9 cellular contexts compared by ENCODE assay signal in the genomic region with DNA sequence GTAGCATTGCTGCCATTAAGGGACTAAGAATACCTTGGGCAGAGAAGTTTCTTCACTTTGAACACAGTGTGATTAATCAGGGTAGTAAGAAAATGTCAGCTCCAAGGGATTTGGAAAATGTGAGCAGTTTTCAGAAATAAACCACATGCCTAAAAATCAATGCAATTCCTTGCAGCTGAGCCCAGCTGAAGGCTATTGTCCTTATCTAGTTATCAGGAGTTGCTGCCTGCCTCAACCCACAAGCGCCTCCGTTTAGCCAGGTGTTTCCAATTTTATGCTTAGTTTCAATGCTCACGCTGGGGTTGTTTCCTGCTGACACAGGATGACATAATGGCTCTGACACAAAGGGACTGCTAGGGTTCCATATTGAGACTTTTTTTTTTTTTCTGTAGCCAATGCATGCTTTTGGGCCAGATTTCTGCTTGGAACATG.
DNase-seq lines count a peak whose midpoint lies in the region; ATAC-seq and FAIRE-seq lines count a peak whose summit lies in the region.
"Had no signal": no experiment of that assay in that cellular context is flagged by ENCODE, and none has a peak within 500 bp of the region (broad histone marks: within the 10 kb centered on the region; RNA-seq: fewer than 3 reads in every experiment).

No MANE protein-coding gene starts in this region.

- H3K27me3 ChIP-seq in adipocyte (replicated peaks; ENCODE audit: control insufficient read depth, insufficient read depth, low read length) (no peaks in the 10 kb centered on the region), aorta (ENCODE audit: control insufficient read depth in 1 of 2, insufficient read depth in 2 of 2, low read length in 1 of 2) (no peaks in the 10 kb centered on the region)

- H3K9me3 ChIP-seq in adipocyte (ENCODE audit: control insufficient read depth, low read length) (no peaks in the 10 kb centered on the region), aorta (ENCODE audit: control insufficient read depth, low read length) (no peaks in the 10 kb centered on the region)

- H3K27ac ChIP-seq in aorta (ENCODE audit: low read depth in 1 of 2, low read length in 2 of 2): no peak overlapping the region

- H3K4me3 ChIP-seq in adipocyte (ENCODE audit: low read length) (no peak overlapping the region), aorta (ENCODE audit: low read length in 2 of 2) (no peak overlapping the region)

- ATAC-seq in HG03457 (IDR thresholded peaks at IDR 0.05; ENCODE audit: unreplicated experiment) (peak; percentile 60), sciatic nerve (no peak), GM21576 (IDR thresholded peaks at IDR 0.05; ENCODE audit: unreplicated experiment) (no peak), aorta (ENCODE audit: low FRiP score) (no peak)

- peak; percentile 69 for FAIRE-seq in islet of Langerhans (lab: Jason Lieb, UNC)

- H3K36me3 ChIP-seq in adipocyte (ENCODE audit: control insufficient read depth, insufficient read depth, low read length, severe bottlenecking) (no peaks in the 10 kb centered on the region), aorta (ENCODE audit: control insufficient read depth in 1 of 2, insufficient read depth in 2 of 2, low read length in 1 of 2) (no peaks in the 10 kb centered on the region)

- DNase-seq in ELF-1 (ENCODE audit: low read depth, low spot score) (peak; percentile 5), adipocyte (ENCODE audit: low read depth) (peak; percentile 72), sciatic nerve (ENCODE audit: low spot score) (no peak), aorta (no peak), MV-4-11 (lab: John Stamatoyannopoulos, UW) (no peak)
- DNase-seq: NCI-H524 had no signal

- intact Hi-C loops in sciatic nerve (cut with DNase I) (no loop called here), aorta (cut with DNase I) (no loop called here)

- H3K4me1 ChIP-seq in adipocyte (ENCODE audit: control insufficient read depth, insufficient read depth, low read length) (no peaks in the 10 kb centered on the region), aorta (ENCODE audit: control insufficient read depth in 1 of 2, insufficient read depth in 2 of 2, low read length in 2 of 2) (no peaks in the 10 kb centered on the region)

- 75 to 87% methylated on average over 3 of the region's 3 CpGs for WGBS in aorta, 2 donors

- no peak overlapping the region for H3K9ac ChIP-seq in adipocyte (ENCODE audit: low read length)

Comparison
In these comparisons a context has a peak if more than half of its experiments do, and no peak if none do; other contexts are left out.
1. DNase-seq: peak in ELF-1 (single experiment) and adipocyte (single experiment); none in sciatic nerve (single experiment), aorta (0 of 2) and MV-4-11 (single experiment).